ENCODE assay signal across 12 cellular contexts in genomic region chr22:36191106-36191836, GRCh38. TPM values are rescaled to one million over a fixed set of nuclear protein-coding genes. Genes with fewer than 3 reads are reported as not detected.
A peak's percentile ranks its signal among the peaks of the same experiment; 100 is the strongest.
DNase-seq lines count a peak whose midpoint lies in the region; ATAC-seq and TF ChIP-seq lines count a peak whose summit lies in the region.
"Had no signal": no experiment of that assay in that cellular context is flagged by ENCODE, and none has a peak within 500 bp of the region (broad histone marks: within the 10 kb centered on the region; RNA-seq: fewer than 3 reads in every experiment).

No MANE protein-coding gene starts in this region.

- no peak overlapping the region for H3K27ac Mint-ChIP-seq in activated CD4-positive, alpha-beta memory T cell treated with anti-CD3 and anti-CD28 coated beads for 36 hours

- intact Hi-C loops in upper lobe of right lung (cut with DNase I), result loop anchor here (10.0 kb wide), 1 partner anchor 84 kb away; no protein-coding TSS in a partner anchor
- intact Hi-C loops in activated CD4-positive, alpha-beta memory T cell treated with anti-CD3 and anti-CD28 coated beads for 36 hours (cut with micrococcal nuclease), result no loop called here

- H3K9me3 Mint-ChIP-seq in activated CD4-positive, alpha-beta memory T cell treated with anti-CD3 and anti-CD28 coated beads for 36 hours, result no peaks in the 10 kb centered on the region

- H3K27ac ChIP-seq in upper lobe of right lung, result no peak overlapping the region
- H3K27ac ChIP-seq: 22Rv1, neutrophil had no signal

- DNase-seq in DMS 273 (lab: John Stamatoyannopoulos, UW; ENCODE audit: unreplicated experiment), result peak; percentile 74
- DNase-seq in DMS 273 treated with DMSO at 0.1 percent for 48 hours (lab: John Stamatoyannopoulos, UW), result no peak
- DNase-seq in fibroblast of peridontal ligament (ENCODE audit: extremely low read depth), result peak; percentile 65
- DNase-seq in middle frontal gyrus (ENCODE audit: extremely low spot score, low spot score), result peak; percentile 76
- no peak for DNase-seq in upper lobe of right lung
- DNase-seq in SHP77 (lab: John Stamatoyannopoulos, UW), result no peak
- DNase-seq in activated CD4-positive, alpha-beta memory T cell treated with anti-CD3 and anti-CD28 coated beads for 36 hours, result no peak
- DNase-seq: NCI-H774 had no signal

- no peak overlapping the region for H3K4me3 Mint-ChIP-seq in activated CD4-positive, alpha-beta memory T cell treated with anti-CD3 and anti-CD28 coated beads for 36 hours

- H3K9me3 ChIP-seq in upper lobe of right lung, result no peaks in the 10 kb centered on the region
- H3K9me3 ChIP-seq: neutrophil had no signal

- CTCF ChIA-PET in activated CD4-positive, alpha-beta memory T cell treated with anti-CD3 and anti-CD28 coated beads for 36 hours (lab: Charles Lee), result interaction anchor here (1.3 to 2.0 kb wide), 2 partner anchors 11 to 279 kb away, joined by 4 read pairs; no protein-coding TSS in a partner anchor

- H3K27me3 ChIP-seq in upper lobe of right lung, result no peaks in the 10 kb centered on the region

- peak; percentile 44 for ATAC-seq in upper lobe of right lung
- no peak for ATAC-seq in HG03025 (IDR thresholded peaks at IDR 0.05; ENCODE audit: low FRiP score, unreplicated experiment)

- no peak for TF ChIP-seq CTCF in upper lobe of right lung (IDR thresholded peaks at IDR 0.05)

- POLR2A ChIA-PET in activated CD4-positive, alpha-beta memory T cell treated with anti-CD3 and anti-CD28 coated beads for 36 hours (lab: Charles Lee), result no interaction called here

- H3K4me1 Mint-ChIP-seq in activated CD4-positive, alpha-beta memory T cell treated with anti-CD3 and anti-CD28 coated beads for 36 hours (ENCODE audit: low read depth), result peaks cover 10% of the 10 kb centered on the region

- H3K4me1 ChIP-seq in upper lobe of right lung, result no peaks in the 10 kb centered on the region

- H3K4me3 ChIP-seq in upper lobe of right lung, result no peak overlapping the region

- H3K36me3 ChIP-seq in upper lobe of right lung, result no peaks in the 10 kb centered on the region
- H3K36me3 ChIP-seq: neutrophil had no signal

- H3K27me3 Mint-ChIP-seq in activated CD4-positive, alpha-beta memory T cell treated with anti-CD3 and anti-CD28 coated beads for 36 hours, result no peaks in the 10 kb centered on the region

- H3K36me3 Mint-ChIP-seq in activated CD4-positive, alpha-beta memory T cell treated with anti-CD3 and anti-CD28 coated beads for 36 hours, result no peaks in the 10 kb centered on the region

RNA-seq across cellular contexts. Expression of gene APOL4, which starts 10.3 kb away (rescaled TPM):
- 14.3 TPM for total RNA-seq in upper lobe of right lung
- under 1 TPM; 0.53 to 0.67 TPM for total RNA-seq in activated CD4-positive, alpha-beta memory T cell treated with anti-CD3 and anti-CD28 coated beads for 36 hours
- total RNA-seq: Daoy had no signal

RNA-seq across cellular contexts. Expression of gene APOL3, which starts 30.7 kb away (rescaled TPM):
- 58.2 TPM for total RNA-seq in upper lobe of right lung
- total RNA-seq in activated CD4-positive, alpha-beta memory T cell treated with anti-CD3 and anti-CD28 coated beads for 36 hours, result 10 to 100 TPM; 63.9 to 66.7 TPM

RNA-seq across cellular contexts. Expression of gene APOL2, which starts 48.1 kb away (rescaled TPM):
- 51.6 TPM for total RNA-seq in upper lobe of right lung
- total RNA-seq in activated CD4-positive, alpha-beta memory T cell treated with anti-CD3 and anti-CD28 coated beads for 36 hours, result 10 to 100 TPM; 76.4 to 82.9 TPM

Comparison
In these comparisons a context has a peak if more than half of its experiments do, and no peak if none do; other contexts are left out.
1. DNase-seq: peak in DMS 273 (single experiment), fibroblast of peridontal ligament (single experiment) and middle frontal gyrus (single experiment); none in DMS 273 treated with DMSO at 0.1 percent for 48 hours (single experiment), upper lobe of right lung (single experiment), SHP77 (0 of 2) and activated CD4-positive, alpha-beta memory T cell treated with anti-CD3 and anti-CD28 coated beads for 36 hours (single experiment).